ENCODE assay signal across 27 cellular contexts in the genomic region with DNA sequence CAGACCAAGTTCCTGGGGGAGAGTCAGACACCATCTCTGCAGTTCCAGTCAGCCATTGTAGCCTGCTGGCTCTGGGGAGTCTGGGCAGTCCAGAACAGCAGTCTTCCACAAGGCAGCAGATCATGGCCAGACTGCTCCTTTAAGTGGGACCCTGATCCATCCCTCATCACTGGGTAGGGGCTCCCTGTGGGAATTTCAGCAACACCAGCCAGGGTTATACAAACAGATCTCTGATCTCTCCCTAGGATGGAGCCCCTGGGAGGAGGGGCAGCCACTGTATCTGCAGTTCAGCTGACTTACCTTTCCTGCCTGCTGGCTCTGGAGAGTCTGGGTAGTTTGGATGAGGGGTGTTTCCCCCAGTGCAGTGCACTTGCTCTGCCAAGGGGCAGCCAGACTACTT. TPM values are rescaled to one million over a fixed set of nuclear protein-coding genes. Genes with fewer than 3 reads are reported as not detected.
"Had no signal": no experiment of that assay in that cellular context is flagged by ENCODE, and none has a peak within 500 bp of the region (broad histone marks: within the 10 kb centered on the region; RNA-seq: fewer than 3 reads in every experiment).

No MANE protein-coding gene starts in this region.

- H3K9me3 ChIP-seq: suprapubic skin, testis, thyroid gland, uterus, vagina had no signal

- DNase-seq: stimulated activated CD4-positive, alpha-beta T cell treated with anti-CD3 and anti-CD28 coated beads, Interleukin-2, amount 100 ng/mL, for 48 hours; stimulated activated CD4-positive, alpha-beta T cell treated with anti-CD3 and anti-CD28 coated beads, Interleukin-4, amount 100 ng/mL, for 1 hour; stimulated activated CD4-positive, alpha-beta T cell treated with anti-CD3 and anti-CD28 coated beads, Interleukin-4, amount 100 ng/mL, for 24 hours; stimulated activated CD4-positive, alpha-beta T cell treated with anti-CD3 and anti-CD28 coated beads, Interleukin-4, amount 100 ng/mL, for 4 hours; stimulated activated CD8-positive, alpha-beta memory T cell treated with anti-CD3 and anti-CD28 coated beads, Interleukin-4, amount 100 ng/mL, for 48 hours; stimulated activated naive B cell treated with anti-CD40 and anti-IgM and Interleukin-4, amounts not matched to agents 10 μg/mL and 1 μg/mL and 100 μg/mL, for 72 hours; stimulated activated naive CD4-positive, alpha-beta T cell; stimulated activated naive CD4-positive, alpha-beta T cell treated with Interleukin-2 at 50 U/mL for 16 hours; stimulated activated naive CD8-positive, alpha-beta T cell treated with anti-CD3 and anti-CD28 coated beads, Interleukin-15, amount 100 ng/mL, for 72 hours; stimulated activated naive CD8-positive, alpha-beta T cell treated with anti-CD3 and anti-CD28 coated beads, Interleukin-15, Interleukin-2, amounts not matched to agents 100 U/mL and 50 U/mL, for 24 hours; stomach; substantia nigra; testis; thyroid gland; tibial artery; transverse colon; trophoblast cell; upper lobe of left lung; upper lobe of right lung; uterus had no signal

- H3K27ac ChIP-seq: stomach, suprapubic skin, testis, thoracic aorta, thyroid gland, tibial artery, tibial nerve, transverse colon, upper lobe of left lung, upper lobe of right lung, uterus, vagina had no signal

- H3K4me1 ChIP-seq: suprapubic skin, testis, thyroid gland, tibial artery, tibial nerve, transverse colon, upper lobe of left lung, upper lobe of right lung, uterus, vagina had no signal

- FAIRE-seq: urothelium cell line had no signal

- H3K4me3 ChIP-seq: stomach, suprapubic skin, testis, thoracic aorta, thyroid gland, tibial artery, tibial nerve, transverse colon, upper lobe of left lung, upper lobe of right lung, uterus, vagina had no signal

- ATAC-seq: stimulated activated effector memory CD8-positive, alpha-beta T cell treated with anti-CD3 and anti-CD28 coated beads, Interleukin-12 subunit alpha, Interleukin-12 subunit beta, amount 100 ng/mL, for 72 hours; stimulated activated memory B cell treated with anti-CD40 and anti-IgM and Interleukin-4, amounts not matched to agents 10 μg/mL and 1 μg/mL and 100 μg/mL, for 72 hours; stimulated activated naive B cell treated with anti-CD40 and anti-IgM and Interleukin-4, amounts not matched to agents 10 μg/mL and 1 μg/mL and 100 μg/mL, for 72 hours; stimulated activated naive CD8-positive, alpha-beta T cell treated with anti-CD3 and anti-CD28 coated beads, Interleukin-15, amount 100 ng/mL, for 72 hours; stimulated activated naive CD8-positive, alpha-beta T cell treated with anti-CD3 and anti-CD28 coated beads, Interleukin-15, Interleukin-2, amounts not matched to agents 100 U/mL and 50 U/mL, for 24 hours; upper lobe of right lung had no signal

- H3K27me3 ChIP-seq: stomach, suprapubic skin, testis, thyroid gland, tibial artery, tibial nerve, transverse colon, upper lobe of left lung, upper lobe of right lung, uterus, vagina had no signal

- H3K36me3 ChIP-seq: stomach, suprapubic skin, thoracic aorta, thyroid gland, tibial artery, tibial nerve, transverse colon, upper lobe of left lung, upper lobe of right lung, uterus, vagina had no signal

RNA-seq across cellular contexts. Expression of a gene that starts 42.1 kb away (rescaled TPM):
- total RNA-seq: vagina had no signal
